In genomic region chr19:19466201-19466600, GRCh38 we compare ENCODE assay signal across 22 cellular contexts. TPM values are rescaled to one million over a fixed set of nuclear protein-coding genes. Genes with fewer than 3 reads are reported as not detected.
DNase-seq lines count a peak whose midpoint lies in the region; ATAC-seq and TF ChIP-seq lines count a peak whose summit lies in the region.
"Had no signal": no experiment of that assay in that cellular context is flagged by ENCODE, and none has a peak within 500 bp of the region (broad histone marks: within the 10 kb centered on the region; RNA-seq: fewer than 3 reads in every experiment).

No MANE protein-coding gene starts in this region.

- 86 to 89% methylated on average over 6 of the region's 6 CpGs for WGBS in upper lobe of left lung, 2 donors

- H3K27ac Mint-ChIP-seq in CD4-positive, alpha-beta memory T cell, result peak overlapping the region in 6 of 7 donors; percentile 4 to 78 (median 43)
- H3K27ac Mint-ChIP-seq in T-cell, result peak overlapping the region; percentile 6 to 41
- H3K27ac Mint-ChIP-seq in endothelial cell (ENCODE audit: unreplicated experiment), result peak overlapping the region; percentile 76
- H3K27ac Mint-ChIP-seq: dendritic cell treated with granulocyte-macrophage colony-stimulating factor and Interleukin-4, amounts not matched to agents 40 ng/mL and 50 ng/mL, for 4 days; T-helper 2 cell treated with Interferon-gamma antibody and Interleukin-4, amounts not matched to agents 5 μg/mL and 100 μg/mL, for 36 hours had no signal

- intact Hi-C loops in CD4-positive, alpha-beta memory T cell (cut with micrococcal nuclease), result no loop called here
- intact Hi-C loops in vagina (cut with DNase I), result no loop called here

- POLR2A ChIA-PET in CD4-positive, alpha-beta memory T cell (lab: Charles Lee; ENCODE audit: partially characterized antibody), result interaction anchor here (0.9 kb wide), 1 partner anchor 22 kb away, joined by 3 read pairs; no protein-coding TSS in a partner anchor
- POLR2A ChIA-PET in T-cell (lab: Charles Lee), result interaction anchor here in 1 of 2 donors (0.6 kb wide), 1 partner anchor 24 kb away, joined by 9 read pairs; no protein-coding TSS in a partner anchor

- H3K4me1 Mint-ChIP-seq in CD4-positive, alpha-beta memory T cell, result peaks cover 38 to 74% (median 55%) of the 10 kb centered on the region in 4 donors
- H3K4me1 Mint-ChIP-seq in T-cell, result peaks cover 55 to 64% (median 61%) of the 10 kb centered on the region in 3 donors
- peaks cover 44% of the 10 kb centered on the region for H3K4me1 Mint-ChIP-seq in endothelial cell (ENCODE audit: unreplicated experiment)

- H3K36me3 ChIP-seq in CD4-positive, alpha-beta memory T cell (ENCODE audit: insufficient read depth, low read length), result peaks cover 32% of the 10 kb centered on the region
- peaks cover 19% of the 10 kb centered on the region for H3K36me3 ChIP-seq in neutrophil
- peaks cover 7 to 36% (median 18%) of the 10 kb centered on the region in 4 donors for H3K36me3 ChIP-seq in upper lobe of left lung
- H3K36me3 ChIP-seq in vagina, result peaks cover 0 to 33% of the 10 kb centered on the region in 2 donors

- no peak for DNase-seq in CD4-positive, alpha-beta memory T cell
- no peak for DNase-seq in T-cell
- no peak for DNase-seq in endothelial cell (ENCODE audit: low spot score)
- no peak for DNase-seq in upper lobe of left lung
- DNase-seq in vagina (ENCODE audit: extremely low spot score in 2 of 2), result no peak
- no peak for DNase-seq in COLO668 (lab: John Stamatoyannopoulos, UW; ENCODE audit: unreplicated experiment)
- DNase-seq in T-helper 2 cell, result no peak
- DNase-seq: activated T-cell treated with anti-CD3 and anti-CD28 coated beads, Interleukin-2, amount 50 U/mL, for 48 hours; hippocampal formation; islet precursor cell; KG1; MV-4-11; NCI-H2029 treated with DMSO at 0.1 percent for 48 hours; NCI-H446; NK-92 treated with Interleukin-12 subunit alpha and Interleukin-12 subunit beta, amount 100 ng/mL, for 24 hours; sigmoid colon had no signal

- TF ChIP-seq EP300 in upper lobe of left lung (IDR thresholded peaks at IDR 0.05), result no peak

- TF ChIP-seq CTCF in endothelial cell (IDR thresholded peaks at IDR 0.05; ENCODE audit: unreplicated experiment), result no peak
- no peak for TF ChIP-seq CTCF in neutrophil (IDR thresholded peaks at IDR 0.05)
- TF ChIP-seq CTCF in upper lobe of left lung (IDR thresholded peaks at IDR 0.05), result no peak
- no peak for TF ChIP-seq CTCF in vagina (IDR thresholded peaks at IDR 0.05)

- peaks cover 5 to 10% of the 10 kb centered on the region in 2 donors for H3K9me3 ChIP-seq in CD4-positive, alpha-beta memory T cell (ENCODE audit: control insufficient read depth in 1 of 2, low read length in 2 of 2)
- no peaks in the 10 kb centered on the region for H3K9me3 ChIP-seq in neutrophil
- peaks cover 9 to 16% (median 11%) of the 10 kb centered on the region in 4 donors for H3K9me3 ChIP-seq in upper lobe of left lung
- peaks cover 10% of the 10 kb centered on the region for H3K9me3 ChIP-seq in vagina

- H3K27me3 ChIP-seq in CD4-positive, alpha-beta memory T cell (ENCODE audit: insufficient read depth, low read length), result no peaks in the 10 kb centered on the region
- no peaks in the 10 kb centered on the region for H3K27me3 ChIP-seq in neutrophil
- no peaks in the 10 kb centered on the region for H3K27me3 ChIP-seq in upper lobe of left lung
- H3K27me3 ChIP-seq in vagina, result no peaks in the 10 kb centered on the region
- H3K27me3 ChIP-seq: sigmoid colon had no signal

- CTCF ChIA-PET in CD4-positive, alpha-beta memory T cell (lab: Charles Lee; ENCODE audit: partially characterized antibody), result interaction anchor here (1.5 kb wide), 1 partner anchor 14 kb away, joined by 3 read pairs; no protein-coding TSS in a partner anchor
- CTCF ChIA-PET in T-cell (lab: Charles Lee), result interaction anchor here in 1 of 2 donors (0.5 kb wide), 1 partner anchor 1305 kb away, joined by 5 read pairs; no protein-coding TSS in a partner anchor

- H3K36me3 Mint-ChIP-seq in CD4-positive, alpha-beta memory T cell, result peaks cover 37 to 47% of the 10 kb centered on the region in 2 donors
- H3K36me3 Mint-ChIP-seq in T-cell (peaks cover 44% of the 10 kb centered on the region), endothelial cell (ENCODE audit: low read depth, unreplicated experiment) (peaks cover 42% of the 10 kb centered on the region)

- no peak for TF ChIP-seq POLR2A in upper lobe of left lung (IDR thresholded peaks at IDR 0.05)
- TF ChIP-seq POLR2A in vagina (IDR thresholded peaks at IDR 0.05), result no peak

- H3K4me3 Mint-ChIP-seq in CD4-positive, alpha-beta memory T cell, result peak overlapping the region in 1 of 8 donors; percentile 10
- H3K4me3 Mint-ChIP-seq in T-cell (no peak overlapping the region), endothelial cell (ENCODE audit: unreplicated experiment) (peak overlapping the region; percentile 71)
- H3K4me3 Mint-ChIP-seq: dendritic cell treated with granulocyte-macrophage colony-stimulating factor and Interleukin-4, amounts not matched to agents 40 ng/mL and 50 ng/mL, for 4 days; stimulated activated memory B cell treated with anti-CD40 and anti-IgM and Interleukin-4, amounts not matched to agents 10 μg/mL and 1 μg/mL and 100 μg/mL, for 72 hours; T-helper 2 cell treated with Interferon-gamma antibody and Interleukin-4, amounts not matched to agents 5 μg/mL and 100 μg/mL, for 36 hours had no signal

- peaks cover 45% of the 10 kb centered on the region for H3K4me1 ChIP-seq in CD4-positive, alpha-beta memory T cell (ENCODE audit: insufficient read depth, low read length)
- H3K4me1 ChIP-seq in neutrophil (ENCODE audit: control insufficient read depth in 1 of 2, insufficient read depth in 1 of 2, low read depth in 1 of 2, low read length in 1 of 2) (peaks cover 49 to 55% of the 10 kb centered on the region in 2 experiments), upper lobe of left lung (peaks cover 35 to 45% (median 39%) of the 10 kb centered on the region in 4 donors), vagina (peaks cover 38% of the 10 kb centered on the region)

- ATAC-seq in T-cell (replicated peaks in 1 of 4) (no peak), upper lobe of left lung (ENCODE audit: low FRiP score in 2 of 2) (no peak)
- ATAC-seq: stimulated activated memory B cell treated with anti-CD40 and anti-IgM and Interleukin-4, amounts not matched to agents 10 μg/mL and 1 μg/mL and 100 μg/mL, for 72 hours had no signal

- no peaks in the 10 kb centered on the region for H3K27me3 Mint-ChIP-seq in CD4-positive, alpha-beta memory T cell
- H3K27me3 Mint-ChIP-seq in T-cell, result no peaks in the 10 kb centered on the region
- H3K27me3 Mint-ChIP-seq in endothelial cell (ENCODE audit: unreplicated experiment), result peaks cover 24% of the 10 kb centered on the region
- H3K27me3 Mint-ChIP-seq: dendritic cell treated with granulocyte-macrophage colony-stimulating factor and Interleukin-4, amounts not matched to agents 40 ng/mL and 50 ng/mL, for 4 days; stimulated activated memory B cell treated with anti-CD40 and anti-IgM and Interleukin-4, amounts not matched to agents 10 μg/mL and 1 μg/mL and 100 μg/mL, for 72 hours had no signal

- peaks cover 0 to 18% (median 13%) of the 10 kb centered on the region in 8 donors for H3K9me3 Mint-ChIP-seq in CD4-positive, alpha-beta memory T cell
- H3K9me3 Mint-ChIP-seq in T-cell (peaks cover 8 to 16% (median 16%) of the 10 kb centered on the region in 3 donors), endothelial cell (ENCODE audit: unreplicated experiment) (peaks cover 12% of the 10 kb centered on the region)

- H3K4me3 ChIP-seq in CD4-positive, alpha-beta memory T cell (ENCODE audit: low read length in 2 of 2), result no peak overlapping the region
- H3K4me3 ChIP-seq in neutrophil (ENCODE audit: low read depth in 1 of 2, low read length in 1 of 2), result no peak overlapping the region
- no peak overlapping the region for H3K4me3 ChIP-seq in upper lobe of left lung
- H3K4me3 ChIP-seq in vagina, result no peak overlapping the region
- H3K4me3 ChIP-seq: sigmoid colon, thoracic aorta had no signal

- H3K27ac ChIP-seq in CD4-positive, alpha-beta memory T cell (ENCODE audit: low read depth, low read length), result no peak overlapping the region
- H3K27ac ChIP-seq in neutrophil (peak overlapping the region; percentile 99), upper lobe of left lung (no peak overlapping the region), vagina (no peak overlapping the region)
- H3K27ac ChIP-seq: epithelial cell of prostate, sigmoid colon, thoracic aorta had no signal

RNA-seq across cellular contexts. Expression of gene TSSK6, which starts 49.1 kb away (rescaled TPM):
- total RNA-seq in CD4-positive, alpha-beta memory T cell, result 10 to 100 TPM in 1 of 2 experiments, 1 to 10 TPM in 1; 9.7 to 10.4 TPM
- polyA plus RNA-seq in CD4-positive, alpha-beta memory T cell, result 1 to 10 TPM; 1.1 to 2.0 TPM
- total RNA-seq in T-cell, result 10 to 100 TPM in 3 of 5 donors, 1 to 10 TPM in 2; 3.9 to 13.0 (median 11.0) TPM
- 2.7 TPM for total RNA-seq in endothelial cell (ENCODE audit: unreplicated experiment)
- total RNA-seq in upper lobe of left lung, result 1 to 10 TPM; 1.7 to 7.3 (median 3.1) TPM
- total RNA-seq in vagina, result 0.98 TPM

RNA-seq across cellular contexts. Expression of gene NDUFA13, which starts 49.8 kb away (rescaled TPM):
- total RNA-seq in CD4-positive, alpha-beta memory T cell, result 100 to 1,000 TPM; 191 to 199 TPM
- 100 to 1,000 TPM; 264 to 316 TPM for polyA plus RNA-seq in CD4-positive, alpha-beta memory T cell
- total RNA-seq in T-cell (100 to 1,000 TPM; 188 to 235 (median 233) TPM), endothelial cell (ENCODE audit: unreplicated experiment) (278 TPM), upper lobe of left lung (100 to 1,000 TPM in 3 of 6 donors, 10 to 100 TPM in 3; 24.3 to 305 (median 112) TPM), vagina (47.9 TPM)

Comparison
In these comparisons a context has a peak if more than half of its experiments do, and no peak if none do; other contexts are left out.
1. H3K27ac Mint-ChIP-seq: peak in every context shown above with its lines; median percentile 76 in endothelial cell; 43 in CD4-positive, alpha-beta memory T cell; 24 in T-cell.